In genomic region chr12:6230321-6231110, GRCh38 we compare ENCODE assay signal across 1 cellular context.
TF ChIP-seq lines count a peak whose summit lies in the region.

No MANE protein-coding gene starts in this region.

TF ChIP-seq in HepG2, 621 proteins besides CTCF, POLR2A, EP300 and RAD21 (continued from another document and continues in another):
- TF ChIP-seq FUBP1 (CRISPR knock-in tag; IDR thresholded peaks at IDR 0.05; ENCODE audit: borderline replicate concordance) (no peak), MYC (CRISPR knock-in tag; IDR thresholded peaks at IDR 0.05; ENCODE audit: borderline replicate concordance) (peak; percentile 80; the same call in 1 of the 2 replicates), PITX1 (CRISPR knock-in tag; IDR thresholded peaks at IDR 0.05) (0 out of 2 replicates have a peak, but pooled peaks have one; percentile 29), ZNF749 (CRISPR knock-in tag; IDR thresholded peaks at IDR 0.05; ENCODE audit: borderline replicate concordance) (peak; percentile 71; the same call in 1 of the 2 replicates), ZNF616 (CRISPR knock-in tag; IDR thresholded peaks at IDR 0.05; ENCODE audit: low read depth) (no peak), ZBTB25 (CRISPR knock-in tag; IDR thresholded peaks at IDR 0.05) (peak; percentile 78), KLF16 (CRISPR knock-in tag; IDR thresholded peaks at IDR 0.05) (peak in 1 of 2 experiments; percentile 71; a peak in 1 of 4 replicates), MXD4 (CRISPR knock-in tag; IDR thresholded peaks at IDR 0.05) (no peak), ZNF770 (CRISPR knock-in tag; IDR thresholded peaks at IDR 0.05) (no peak), PAWR (CRISPR knock-in tag; IDR thresholded peaks at IDR 0.05; ENCODE audit: borderline replicate concordance) (no peak), ZNF772 (CRISPR knock-in tag; IDR thresholded peaks at IDR 0.05) (no peak), TP53 (CRISPR knock-in tag; conservative IDR thresholded peaks at IDR 0.05) (no peak), SP2 (CRISPR knock-in tag; IDR thresholded peaks at IDR 0.05) (no peak), ZNF720 (CRISPR knock-in tag; IDR thresholded peaks at IDR 0.05) (no peak), AHR (CRISPR knock-in tag; IDR thresholded peaks at IDR 0.05) (peak; percentile 83; the same call in 1 of the 2 replicates), AGO1 (IDR thresholded peaks at IDR 0.05; ENCODE audit: low read depth, low read length, poor library complexity, severe bottlenecking) (no peak), CREM (IDR thresholded peaks at IDR 0.05) (no peak; the same call in 1 of the 2 replicates), CREM (CRISPR knock-in tag; IDR thresholded peaks at IDR 0.05) (no peak), CBX5 (CRISPR knock-in tag; IDR thresholded peaks at IDR 0.05; ENCODE audit: borderline replicate concordance) (peak; percentile 87), ATAD3A (CRISPR knock-in tag; IDR thresholded peaks at IDR 0.05) (no peak), ZMYM2 (CRISPR knock-in tag; IDR thresholded peaks at IDR 0.05) (no peak), ZNF124 (CRISPR knock-in tag; IDR thresholded peaks at IDR 0.05) (no peak), ZNF558 (CRISPR knock-in tag; IDR thresholded peaks at IDR 0.05; ENCODE audit: borderline replicate concordance) (no peak), GPBP1L1 (CRISPR knock-in tag; IDR thresholded peaks at IDR 0.05) (no peak), ZNF33B (CRISPR knock-in tag; IDR thresholded peaks at IDR 0.05) (no peak), CHCHD3 (CRISPR knock-in tag; IDR thresholded peaks at IDR 0.05) (no peak), ZZZ3 (CRISPR knock-in tag; IDR thresholded peaks at IDR 0.05; ENCODE audit: borderline replicate concordance) (no peak), ZNF782 (CRISPR knock-in tag; IDR thresholded peaks at IDR 0.05; ENCODE audit: borderline replicate concordance) (no peak), ZNF839 (CRISPR knock-in tag; IDR thresholded peaks at IDR 0.05; ENCODE audit: borderline replicate concordance) (no peak), ZSCAN31 (CRISPR knock-in tag; IDR thresholded peaks at IDR 0.05; ENCODE audit: low read depth) (no peak), ZNF24 (IDR thresholded peaks at IDR 0.05) (no peak), MBD4 (IDR thresholded peaks at IDR 0.05; ENCODE audit: borderline replicate concordance, low read length) (no peak), KDM6A (CRISPR knock-in tag; IDR thresholded peaks at IDR 0.05; ENCODE audit: low read depth) (0 out of 2 replicates have a peak, but pooled peaks have one; percentile 40), KDM2A (CRISPR knock-in tag; IDR thresholded peaks at IDR 0.05; ENCODE audit: borderline replicate concordance, low read depth) (peak; percentile 69; the same call in 1 of the 2 replicates), EZH2 (conservative IDR thresholded peaks at IDR 0.05; ENCODE audit: low read depth, low read length) (no peak), SMARCE1 (IDR thresholded peaks at IDR 0.05; ENCODE audit: borderline replicate concordance) (no peak), SP5 (CRISPR knock-in tag; IDR thresholded peaks at IDR 0.05; ENCODE audit: borderline replicate concordance, low read depth) (no peak), KDM4B (CRISPR knock-in tag; IDR thresholded peaks at IDR 0.05) (0 out of 2 replicates have a peak, but pooled peaks have one; percentile 53), ARNT (IDR thresholded peaks at IDR 0.05) (no peak), CENPBD1 (CRISPR knock-in tag; IDR thresholded peaks at IDR 0.05; ENCODE audit: borderline replicate concordance, low read depth) (no peak), SNAPC2 (CRISPR knock-in tag; IDR thresholded peaks at IDR 0.05) (no peak), HNRNPH1 (optimal IDR thresholded peaks at IDR 0.05; ENCODE audit: low read depth, low read length) (no peak), NBN (conservative IDR thresholded peaks at IDR 0.05) (no peak), GMEB1 (CRISPR knock-in tag; IDR thresholded peaks at IDR 0.05; ENCODE audit: borderline replicate concordance) (no peak), NFE2L2 (IDR thresholded peaks at IDR 0.05; ENCODE audit: low read length) (no peak), PHB2 (IDR thresholded peaks at IDR 0.05; ENCODE audit: partially characterized antibody) (no peak), SALL2 (CRISPR knock-in tag; IDR thresholded peaks at IDR 0.05) (no peak), ZNF879 (CRISPR knock-in tag; IDR thresholded peaks at IDR 0.05) (no peak), SMAD1 (CRISPR knock-in tag; IDR thresholded peaks at IDR 0.05; ENCODE audit: borderline replicate concordance, low read depth) (no peak), SCMH1 (CRISPR knock-in tag; IDR thresholded peaks at IDR 0.05; ENCODE audit: borderline replicate concordance) (no peak), CHD2 (IDR thresholded peaks at IDR 0.05; ENCODE audit: low read depth, low read length) (no peak), ZNF619 (CRISPR knock-in tag; IDR thresholded peaks at IDR 0.05) (no peak), ZNF552 (CRISPR knock-in tag; IDR thresholded peaks at IDR 0.05; ENCODE audit: borderline replicate concordance) (no peak), ZNF414 (CRISPR knock-in tag; IDR thresholded peaks at IDR 0.05) (peak; percentile 68; the same call in 1 of the 2 replicates), ZSCAN22 (CRISPR knock-in tag; IDR thresholded peaks at IDR 0.05) (no peak), ZNF891 (CRISPR knock-in tag; IDR thresholded peaks at IDR 0.05) (no peak), ZNF350 (CRISPR knock-in tag; IDR thresholded peaks at IDR 0.05; ENCODE audit: borderline replicate concordance, low read depth) (no peak)
- TF ChIP-seq, protein P1, sequence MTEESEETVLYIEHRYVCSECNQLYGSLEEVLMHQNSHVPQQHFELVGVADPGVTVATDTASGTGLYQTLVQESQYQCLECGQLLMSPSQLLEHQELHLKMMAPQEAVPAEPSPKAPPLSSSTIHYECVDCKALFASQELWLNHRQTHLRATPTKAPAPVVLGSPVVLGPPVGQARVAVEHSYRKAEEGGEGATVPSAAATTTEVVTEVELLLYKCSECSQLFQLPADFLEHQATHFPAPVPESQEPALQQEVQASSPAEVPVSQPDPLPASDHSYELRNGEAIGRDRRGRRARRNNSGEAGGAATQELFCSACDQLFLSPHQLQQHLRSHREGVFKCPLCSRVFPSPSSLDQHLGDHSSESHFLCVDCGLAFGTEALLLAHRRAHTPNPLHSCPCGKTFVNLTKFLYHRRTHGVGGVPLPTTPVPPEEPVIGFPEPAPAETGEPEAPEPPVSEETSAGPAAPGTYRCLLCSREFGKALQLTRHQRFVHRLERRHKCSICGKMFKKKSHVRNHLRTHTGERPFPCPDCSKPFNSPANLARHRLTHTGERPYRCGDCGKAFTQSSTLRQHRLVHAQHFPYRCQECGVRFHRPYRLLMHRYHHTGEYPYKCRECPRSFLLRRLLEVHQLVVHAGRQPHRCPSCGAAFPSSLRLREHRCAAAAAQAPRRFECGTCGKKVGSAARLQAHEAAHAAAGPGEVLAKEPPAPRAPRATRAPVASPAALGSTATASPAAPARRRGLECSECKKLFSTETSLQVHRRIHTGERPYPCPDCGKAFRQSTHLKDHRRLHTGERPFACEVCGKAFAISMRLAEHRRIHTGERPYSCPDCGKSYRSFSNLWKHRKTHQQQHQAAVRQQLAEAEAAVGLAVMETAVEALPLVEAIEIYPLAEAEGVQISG (CRISPR knock-in tag; IDR thresholded peaks at IDR 0.05), result peak; percentile 69
- TF ChIP-seq, protein P2, sequence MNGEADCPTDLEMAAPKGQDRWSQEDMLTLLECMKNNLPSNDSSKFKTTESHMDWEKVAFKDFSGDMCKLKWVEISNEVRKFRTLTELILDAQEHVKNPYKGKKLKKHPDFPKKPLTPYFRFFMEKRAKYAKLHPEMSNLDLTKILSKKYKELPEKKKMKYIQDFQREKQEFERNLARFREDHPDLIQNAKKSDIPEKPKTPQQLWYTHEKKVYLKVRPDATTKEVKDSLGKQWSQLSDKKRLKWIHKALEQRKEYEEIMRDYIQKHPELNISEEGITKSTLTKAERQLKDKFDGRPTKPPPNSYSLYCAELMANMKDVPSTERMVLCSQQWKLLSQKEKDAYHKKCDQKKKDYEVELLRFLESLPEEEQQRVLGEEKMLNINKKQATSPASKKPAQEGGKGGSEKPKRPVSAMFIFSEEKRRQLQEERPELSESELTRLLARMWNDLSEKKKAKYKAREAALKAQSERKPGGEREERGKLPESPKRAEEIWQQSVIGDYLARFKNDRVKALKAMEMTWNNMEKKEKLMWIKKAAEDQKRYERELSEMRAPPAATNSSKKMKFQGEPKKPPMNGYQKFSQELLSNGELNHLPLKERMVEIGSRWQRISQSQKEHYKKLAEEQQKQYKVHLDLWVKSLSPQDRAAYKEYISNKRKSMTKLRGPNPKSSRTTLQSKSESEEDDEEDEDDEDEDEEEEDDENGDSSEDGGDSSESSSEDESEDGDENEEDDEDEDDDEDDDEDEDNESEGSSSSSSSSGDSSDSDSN (CRISPR knock-in tag; IDR thresholded peaks at IDR 0.05), result peak; percentile 29; the same call in 1 of the 2 replicates
- TF ChIP-seq, protein P3, sequence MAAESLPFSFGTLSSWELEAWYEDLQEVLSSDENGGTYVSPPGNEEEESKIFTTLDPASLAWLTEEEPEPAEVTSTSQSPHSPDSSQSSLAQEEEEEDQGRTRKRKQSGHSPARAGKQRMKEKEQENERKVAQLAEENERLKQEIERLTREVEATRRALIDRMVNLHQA (CRISPR knock-in tag; IDR thresholded peaks at IDR 0.05), result no peak
